In genomic region chr2:212441821-212442220, GRCh38 we compare ENCODE assay signal across 8 cellular contexts.
"Had no signal": no experiment of that assay in that cellular context is flagged by ENCODE, and none has a peak within 500 bp of the region (broad histone marks: within the 10 kb centered on the region; RNA-seq: fewer than 3 reads in every experiment).

No MANE protein-coding gene starts in this region.

- DNase-seq: GM23248, GOT3, H7, H9, HCEC 1CT, HFFc6 had no signal

- H3K27ac ChIP-seq: GM23248 had no signal

- H3K4me2 ChIP-seq: GM23338 had no signal

- H3K4me1 ChIP-seq: HAP-1 had no signal

- H3K27ac Mint-ChIP-seq: GM23338, H9, HFFc6 had no signal

- H3K4me3 Mint-ChIP-seq: GM23338, H9, HFFc6 had no signal

- H2AFZ ChIP-seq: GM23248, GM23338 had no signal

- H3K4me3 ChIP-seq: GM23248, GM23338, HAP-1 had no signal

- H3K36me3 ChIP-seq: HAP-1 had no signal

- H3K4me1 Mint-ChIP-seq: GM23338, H9 had no signal

- H3K9ac ChIP-seq: GM23248 had no signal
